28 cellular contexts compared by ENCODE assay signal in genomic region chr9:121851641-121852091, GRCh38.
A peak's percentile ranks its signal among the peaks of the same experiment; 100 is the strongest.
DNase-seq lines count a peak whose midpoint lies in the region; ATAC-seq and TF ChIP-seq lines count a peak whose summit lies in the region.
"Had no signal": no experiment of that assay in that cellular context is flagged by ENCODE, and none has a peak within 500 bp of the region (broad histone marks: within the 10 kb centered on the region; RNA-seq: fewer than 3 reads in every experiment).

No MANE protein-coding gene starts in this region.

- H3K36me3 Mint-ChIP-seq in nephron (ENCODE audit: low read depth): peaks cover 7% of the 10 kb centered on the region
- H3K36me3 Mint-ChIP-seq: activated CD4-positive, alpha-beta memory T cell treated with anti-CD3 and anti-CD28 coated beads for 36 hours; activated naive CD4-positive, alpha-beta T cell treated with anti-CD3 and anti-CD28 coated beads, Interleukin-2, amount 10 ng/mL, durations not matched to agents 7 days and 5 days had no signal

- H3K9ac ChIP-seq in colonic mucosa (ENCODE audit: low read depth in 2 of 2, low read length in 2 of 2): no peak overlapping the region
- H3K9ac ChIP-seq: KMS-11 had no signal

- H3K36me3 ChIP-seq in heart right ventricle (no peaks in the 10 kb centered on the region), tibial artery (no peaks in the 10 kb centered on the region), colonic mucosa (no peaks in the 10 kb centered on the region)
- H3K36me3 ChIP-seq: HAP-1, MG63 had no signal

- H3K27ac ChIP-seq in coronary artery: peak overlapping the region in 1 of 2 donors; percentile 69
- H3K27ac ChIP-seq in heart right ventricle: no peak overlapping the region
- H3K27ac ChIP-seq in tibial artery: peak overlapping the region; percentile 81 to 82
- H3K27ac ChIP-seq in colonic mucosa: no peak overlapping the region
- H3K27ac ChIP-seq: epithelial cell of prostate, KMS-11 had no signal

- H3K27me3 Mint-ChIP-seq in nephron (ENCODE audit: low read depth): peaks cover 9% of the 10 kb centered on the region
- H3K27me3 Mint-ChIP-seq: activated CD4-positive, alpha-beta memory T cell treated with anti-CD3 and anti-CD28 coated beads for 36 hours; activated naive CD4-positive, alpha-beta T cell treated with anti-CD3 and anti-CD28 coated beads, Interleukin-2, amount 10 ng/mL, durations not matched to agents 7 days and 5 days; B cell had no signal

- no peak overlapping the region for H3K4me3 Mint-ChIP-seq in nephron
- H3K4me3 Mint-ChIP-seq: activated CD4-positive, alpha-beta memory T cell treated with anti-CD3 and anti-CD28 coated beads for 36 hours; activated naive CD4-positive, alpha-beta T cell treated with anti-CD3 and anti-CD28 coated beads, Interleukin-2, amount 10 ng/mL, durations not matched to agents 7 days and 5 days; B cell; CD4-positive, alpha-beta memory T cell had no signal

- peak; percentile 69 for DNase-seq in coronary artery (ENCODE audit: low spot score)
- DNase-seq in heart right ventricle: no peak
- DNase-seq in tibial artery: peak in 1 of 2 donors; percentile 46
- DNase-seq in colonic mucosa: no peak
- DNase-seq in SHP77 (lab: John Stamatoyannopoulos, UW): no peak
- no peak for DNase-seq in T-helper 9 cell
- DNase-seq: activated CD4-positive, alpha-beta memory T cell treated with anti-CD3 and anti-CD28 coated beads for 36 hours; activated CD4-positive, alpha-beta T cell treated with anti-CD3 and anti-CD28 coated beads for 1 hour; activated naive CD4-positive, alpha-beta T cell treated with anti-CD3 and anti-CD28 coated beads, Interleukin-2, amount 10 ng/mL, durations not matched to agents 7 days and 5 days; amygdala; CD4-positive, alpha-beta memory T cell; effector memory CD4-positive, alpha-beta T cell; kidney glomerular epithelial cell; MG63; NCI-H1417 treated with DMSO at 0.1 percent for 48 hours; NCI-H2081; NCI-H526 treated with DMSO at 0.1 percent for 48 hours; NK-92 treated with Interleukin-12 subunit alpha and Interleukin-12 subunit beta, amount 100 ng/mL, for 24 hours; PC-3; stimulated activated CD4-positive, alpha-beta T cell treated with anti-CD3 and anti-CD28 coated beads, Interleukin-1b, Interleukin-23, amount 100 ng/mL, for 48 hours; stimulated activated naive CD8-positive, alpha-beta T cell treated with anti-CD3 and anti-CD28 coated beads, Interleukin-15, Interleukin-2, amounts not matched to agents 100 U/mL and 50 U/mL, for 24 hours; T-helper 2 cell had no signal

- intact Hi-C loops in heart right ventricle (cut with DNase I) (loop anchor here in 3 of 10 donors (10.0 kb wide), 2 partner anchors 157 to 167 kb away; no protein-coding TSS in a partner anchor), tibial artery (cut with DNase I; ENCODE audit: low total_unique reads) (no loop called here), colonic mucosa (cut with DNase I) (no loop called here)

- H3K4me3 ChIP-seq in coronary artery (no peak overlapping the region), heart right ventricle (no peak overlapping the region), tibial artery (no peak overlapping the region), colonic mucosa (no peak overlapping the region)
- H3K4me3 ChIP-seq: HAP-1, MG63 had no signal

- TF ChIP-seq CTCF in coronary artery (IDR thresholded peaks at IDR 0.05) (no peak), heart right ventricle (IDR thresholded peaks at IDR 0.05) (no peak), nephron (IDR thresholded peaks at IDR 0.05; ENCODE audit: unreplicated experiment in 3 of 3) (no peak), tibial artery (IDR thresholded peaks at IDR 0.05) (no peak), colonic mucosa (IDR thresholded peaks at IDR 0.05) (no peak)

- ATAC-seq in heart right ventricle (peak in 7 of 8 donors; percentile 13 to 61 (median 37)), HG02759 (IDR thresholded peaks at IDR 0.05; ENCODE audit: unreplicated experiment) (no peak)
- ATAC-seq: PC-3; stimulated activated naive CD8-positive, alpha-beta T cell treated with anti-CD3 and anti-CD28 coated beads, Interleukin-15, Interleukin-2, amounts not matched to agents 100 U/mL and 50 U/mL, for 24 hours had no signal

- H3K9me3 ChIP-seq in heart right ventricle (peaks cover 0 to 29% (median 5%) of the 10 kb centered on the region in 11 donors), tibial artery (peaks cover 0 to 9% (median 0%) of the 10 kb centered on the region in 3 donors), colonic mucosa (no peaks in the 10 kb centered on the region)
- H3K9me3 ChIP-seq: HAP-1, MG63 had no signal

- H3K4me1 Mint-ChIP-seq in nephron: peaks cover 18% of the 10 kb centered on the region
- H3K4me1 Mint-ChIP-seq: activated naive CD4-positive, alpha-beta T cell treated with anti-CD3 and anti-CD28 coated beads, Interleukin-2, amount 10 ng/mL, durations not matched to agents 7 days and 5 days; B cell; CD4-positive, alpha-beta memory T cell had no signal

- H3K9me3 Mint-ChIP-seq in nephron: peaks cover 14% of the 10 kb centered on the region
- H3K9me3 Mint-ChIP-seq: activated naive CD4-positive, alpha-beta T cell treated with anti-CD3 and anti-CD28 coated beads, Interleukin-2, amount 10 ng/mL, durations not matched to agents 7 days and 5 days had no signal

- 72 to 83% methylated on average over 9 of the region's 9 CpGs for WGBS in heart right ventricle, 2 donors

- H3K27me3 ChIP-seq in heart right ventricle: no peaks in the 10 kb centered on the region
- H3K27me3 ChIP-seq in tibial artery: no peaks in the 10 kb centered on the region
- no peaks in the 10 kb centered on the region for H3K27me3 ChIP-seq in colonic mucosa
- H3K27me3 ChIP-seq: MG63 had no signal

- H3K27ac Mint-ChIP-seq in nephron: peak overlapping the region; percentile 43 to 92 (median 62)
- H3K27ac Mint-ChIP-seq: activated CD4-positive, alpha-beta memory T cell treated with anti-CD3 and anti-CD28 coated beads for 36 hours; activated naive CD4-positive, alpha-beta T cell treated with anti-CD3 and anti-CD28 coated beads, Interleukin-2, amount 10 ng/mL, durations not matched to agents 7 days and 5 days; B cell; CD4-positive, alpha-beta memory T cell had no signal

- H3K4me1 ChIP-seq in heart right ventricle: peaks cover 0 to 25% (median 11%) of the 10 kb centered on the region in 9 donors
- peaks cover 0 to 20% (median 12%) of the 10 kb centered on the region in 4 donors for H3K4me1 ChIP-seq in tibial artery
- no peaks in the 10 kb centered on the region for H3K4me1 ChIP-seq in colonic mucosa
- H3K4me1 ChIP-seq: HAP-1 had no signal

Comparison
In these comparisons a context has a peak if more than half of its experiments do, and no peak if none do; other contexts are left out.
1. H3K27ac ChIP-seq: peak in tibial artery (2 of 2); none in heart right ventricle (0 of 10) and colonic mucosa (single experiment).